ENCODE assay signal across 15 cellular contexts in the genomic region with DNA sequence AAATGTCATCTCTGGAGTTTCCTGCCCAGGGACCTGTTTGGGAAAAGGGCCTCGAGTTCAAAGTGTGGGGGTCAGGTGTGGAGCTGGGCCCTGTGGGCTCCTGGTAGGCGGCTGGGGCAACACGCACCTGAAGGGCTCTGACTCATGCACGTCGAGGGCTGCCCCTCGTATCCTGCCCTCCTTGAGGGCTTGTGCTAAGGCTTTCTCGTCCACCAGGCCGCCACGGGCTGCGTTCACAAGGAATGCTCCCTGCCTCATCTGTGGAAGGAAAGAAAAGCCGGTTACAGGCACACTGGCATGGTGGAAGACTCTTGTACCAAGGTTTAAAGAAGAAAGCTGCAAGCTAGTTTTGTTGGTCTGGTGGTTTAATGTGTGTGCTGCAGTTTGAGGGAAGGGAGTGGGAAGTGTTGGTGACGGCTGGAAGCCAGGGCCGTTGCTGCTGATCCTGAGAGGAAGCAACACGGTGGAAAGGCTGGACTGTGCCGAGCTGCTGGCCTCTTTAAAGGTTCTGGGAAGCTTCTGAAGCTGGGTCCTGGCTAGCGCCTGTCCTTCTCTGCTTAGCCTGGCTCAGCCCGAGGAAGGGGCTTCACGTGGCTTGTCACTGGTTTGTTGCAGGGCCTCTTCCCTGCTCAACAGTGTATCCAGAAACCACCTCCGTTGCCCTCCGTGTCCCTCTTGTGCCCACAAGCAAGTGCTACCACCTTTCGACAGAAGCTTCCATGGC. TPM values are rescaled to one million over a fixed set of nuclear protein-coding genes. Genes with fewer than 3 reads are reported as not detected.
DNase-seq lines count a peak whose midpoint lies in the region; ATAC-seq and TF ChIP-seq lines count a peak whose summit lies in the region.
"Had no signal": no experiment of that assay in that cellular context is flagged by ENCODE, and none has a peak within 500 bp of the region (broad histone marks: within the 10 kb centered on the region; RNA-seq: fewer than 3 reads in every experiment).

No MANE protein-coding gene starts in this region.

- TF ChIP-seq CTCF in GM13976 (IDR thresholded peaks at IDR 0.05; ENCODE audit: borderline replicate concordance, control extremely low read depth, extremely low read depth, insufficient read depth, missing control alignments) (no peak), nephron progenitor cell (IDR thresholded peaks at IDR 0.05) (no peak)

- no peak overlapping the region for H3K27ac Mint-ChIP-seq in T-helper 17 cell
- peak overlapping the region; percentile 88 for H3K27ac Mint-ChIP-seq in nephron progenitor cell

- H3K4me1 Mint-ChIP-seq in T-helper 17 cell (peaks cover 5% of the 10 kb centered on the region), nephron progenitor cell (no peaks in the 10 kb centered on the region)

- H3K27me3 Mint-ChIP-seq in T-helper 17 cell (no peaks in the 10 kb centered on the region), nephron progenitor cell (ENCODE audit: low read depth, poor library complexity) (no peaks in the 10 kb centered on the region)

- DNase-seq in GM13976 (ENCODE audit: low spot score) (peak; percentile 16), T-helper 17 cell (no peak), ecto neural progenitor cell (ENCODE audit: low spot score) (peak; percentile 29), nephron progenitor cell (no peak), DMS153 treated with DMSO at 0.1 percent for 48 hours (lab: John Stamatoyannopoulos, UW; ENCODE audit: unreplicated experiment) (no peak)
- DNase-seq in stimulated activated CD4-positive, alpha-beta T cell treated with anti-CD3 and anti-CD28 coated beads, Interleukin-2, amount 100 ng/mL, for 48 hours: no peak
- DNase-seq: activated CD4-positive, alpha-beta T cell treated with anti-CD3 and anti-CD28 coated beads for 1 hour; activated naive CD4-positive, alpha-beta T cell treated with anti-CD3 and anti-CD28 coated beads, Interleukin-2, amount 50 U/mL, for 16 hours; heart right ventricle; NCI-H2081 treated with DMSO at 0.1 percent for 48 hours; NCI-H526 treated with DMSO at 0.1 percent for 48 hours; SJCRH30 had no signal

- no peaks in the 10 kb centered on the region for H3K9me3 Mint-ChIP-seq in nephron progenitor cell

- H3K4me3 Mint-ChIP-seq in T-helper 17 cell (peak overlapping the region; percentile 46), nephron progenitor cell (no peak overlapping the region)

- in situ Hi-C loops in GM13976 (cut with MboI; ENCODE audit: low sequenced_read_pairs, unreplicated experiment): no loop called here

- ATAC-seq in T-helper 17 cell (no peak), HG03521 (IDR thresholded peaks at IDR 0.05; ENCODE audit: unreplicated experiment) (no peak), HG03460 (IDR thresholded peaks at IDR 0.05; ENCODE audit: unreplicated experiment) (no peak)
- ATAC-seq: heart right ventricle, K562 had no signal

- H3K9me3 ChIP-seq in T-helper 17 cell (ENCODE audit: control insufficient read depth, low read length, poor library complexity, severe bottlenecking): no peaks in the 10 kb centered on the region
- H3K9me3 ChIP-seq: heart right ventricle, SJCRH30 had no signal

- no peaks in the 10 kb centered on the region for H3K36me3 Mint-ChIP-seq in T-helper 17 cell (ENCODE audit: low read depth)
- peaks cover 79% of the 10 kb centered on the region for H3K36me3 Mint-ChIP-seq in nephron progenitor cell (ENCODE audit: low read depth)

RNA-seq across cellular contexts. Expression of a gene that starts 52.0 kb away (rescaled TPM):
- 10 to 100 TPM; 19.4 to 21.3 TPM for total RNA-seq in T-helper 17 cell

Comparison
In these comparisons a context has a peak if more than half of its experiments do, and no peak if none do; other contexts are left out.
1. DNase-seq: peak in GM13976 (single experiment) and ecto neural progenitor cell (single experiment); none in T-helper 17 cell (0 of 3), nephron progenitor cell (single experiment), DMS153 treated with DMSO at 0.1 percent for 48 hours (single experiment) and stimulated activated CD4-positive, alpha-beta T cell treated with anti-CD3 and anti-CD28 coated beads, Interleukin-2, amount 100 ng/mL, for 48 hours (0 of 2).